ENCODE assay signal across 8 cellular contexts in the genomic region with DNA sequence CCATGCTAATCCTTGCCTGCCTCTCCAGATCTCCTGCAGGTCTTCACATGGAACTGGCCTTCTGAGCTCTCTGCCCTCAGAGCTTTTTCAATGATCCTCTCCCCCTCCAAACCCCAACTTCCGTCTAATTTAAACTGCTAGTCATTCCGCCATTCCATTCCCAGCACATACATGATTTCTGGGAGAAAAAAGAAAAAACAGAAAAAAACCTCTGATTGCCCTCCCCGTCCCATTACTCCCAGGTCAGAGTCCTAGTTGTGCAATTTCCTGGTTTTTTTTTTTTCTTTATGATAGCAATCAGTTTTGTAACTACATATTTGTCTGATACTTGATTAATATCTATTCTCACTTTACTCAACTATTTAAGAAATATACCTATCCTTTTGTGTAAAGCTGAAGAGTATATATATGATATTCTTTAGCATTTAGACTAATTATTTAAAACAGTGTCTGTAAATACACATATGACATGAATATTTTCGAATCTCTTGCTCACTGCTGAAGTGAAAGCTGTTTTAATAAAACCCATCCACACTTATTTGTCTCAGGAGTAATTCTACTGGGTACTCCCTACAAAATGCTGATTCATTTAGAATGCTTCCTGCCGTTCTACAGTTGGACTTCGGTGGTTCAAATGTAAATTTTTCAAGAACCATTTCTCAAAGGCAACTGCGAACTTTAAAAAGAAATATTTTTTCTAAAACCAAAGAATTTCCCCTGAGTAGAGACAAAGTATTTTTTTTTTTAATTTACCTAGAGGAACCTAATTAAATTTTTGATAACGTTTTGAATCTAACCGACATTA. TPM values are rescaled to one million over a fixed set of nuclear protein-coding genes. Genes with fewer than 3 reads are reported as not detected.
DNase-seq lines count a peak whose midpoint lies in the region; ATAC-seq and TF ChIP-seq lines count a peak whose summit lies in the region.

No MANE protein-coding gene starts in this region.

- H3F3A ChIP-seq in GM23338 (replicated peaks; ENCODE audit: low read depth), result no peaks in the 10 kb centered on the region

- POLR2A ChIA-PET in A673 (lab: Charles Lee; ENCODE audit: low non-redundant PET), result no interaction called here

- TF ChIP-seq CTCF in A673 (conservative IDR thresholded peaks at IDR 0.05; ENCODE audit: low read depth, low read length), result no peak
- TF ChIP-seq CTCF in GM23338 (conservative IDR thresholded peaks at IDR 0.05; ENCODE audit: low read depth in 2 of 2), result no peak
- no peak for TF ChIP-seq CTCF in progenitor cell of endocrine pancreas (IDR thresholded peaks at IDR 0.05; ENCODE audit: unreplicated experiment)

- H2AFZ ChIP-seq in GM23338, result no peak overlapping the region

- H3K36me3 Mint-ChIP-seq in GM23338 (ENCODE audit: low read depth) (peaks cover 57% of the 10 kb centered on the region), T-helper 17 cell (ENCODE audit: low read depth) (peaks cover 11% of the 10 kb centered on the region), progenitor cell of endocrine pancreas (ENCODE audit: insufficient read depth) (peaks cover 23% of the 10 kb centered on the region)

- H3K27ac ChIP-seq in A673 (ENCODE audit: low read depth, low read length, poor library complexity, severe bottlenecking) (peak overlapping the region; percentile 89), GM23338 (ENCODE audit: low read depth) (peak overlapping the region; percentile 87; the same call in 1 of the 2 replicates)

- TSS peak; percentile 62 for BruUV-seq in A673 (replicated peaks; lab: Mats Ljungman, UMichigan)

- H3K9me3 ChIP-seq in A673 (ENCODE audit: low read depth, low read length, poor library complexity, severe bottlenecking), result no peaks in the 10 kb centered on the region
- no peaks in the 10 kb centered on the region for H3K9me3 ChIP-seq in T-helper 17 cell (ENCODE audit: control insufficient read depth, low read length, poor library complexity, severe bottlenecking)

- peaks cover 24% of the 10 kb centered on the region for H3K4me1 Mint-ChIP-seq in GM23338
- H3K4me1 Mint-ChIP-seq in T-helper 17 cell, result peaks cover 40% of the 10 kb centered on the region
- H3K4me1 Mint-ChIP-seq in progenitor cell of endocrine pancreas (ENCODE audit: low read depth), result peaks cover 10% of the 10 kb centered on the region

- peak overlapping the region; percentile 86 for H3K4me2 ChIP-seq in GM23338

- H3K27me3 ChIP-seq in A673 (replicated peaks; ENCODE audit: insufficient read depth, low read depth, low read length, poor library complexity) (no peaks in the 10 kb centered on the region), GM23338 (ENCODE audit: insufficient read depth) (no peaks in the 10 kb centered on the region)

- intact Hi-C loops in A673 (cut with micrococcal nuclease; ENCODE audit: unreplicated experiment), result loop anchor here (1.0 kb wide), 2 partner anchors 219 to 254 kb away; no protein-coding TSS in a partner anchor

- peaks cover 12% of the 10 kb centered on the region for H3K27me3 Mint-ChIP-seq in GM23338 (ENCODE audit: insufficient read depth, low read depth, poor library complexity)
- no peaks in the 10 kb centered on the region for H3K27me3 Mint-ChIP-seq in T-helper 17 cell
- no peaks in the 10 kb centered on the region for H3K27me3 Mint-ChIP-seq in progenitor cell of endocrine pancreas

- DNase-seq in A673 (ENCODE audit: low spot score), result peak; percentile 19
- DNase-seq in GM23338 (ENCODE audit: low spot score), result no peak
- no peak for DNase-seq in T-helper 17 cell
- DNase-seq in fibroblast of peridontal ligament (ENCODE audit: extremely low read depth), result peak; percentile 55
- DNase-seq in progenitor cell of endocrine pancreas (ENCODE audit: low spot score, unreplicated experiment), result no peak
- no peak for DNase-seq in OCI-M2 (lab: John Stamatoyannopoulos, UW; ENCODE audit: unreplicated experiment)
- DNase-seq in Ammon's horn (ENCODE audit: low spot score), result no peak

- H3K4me3 ChIP-seq in A673 (ENCODE audit: low read depth, low read length, poor library complexity, severe bottlenecking), result peak overlapping the region; percentile 86
- peak overlapping the region; percentile 84 for H3K4me3 ChIP-seq in GM23338

- peaks cover 42% of the 10 kb centered on the region for H3K36me3 ChIP-seq in A673 (ENCODE audit: insufficient read depth, low read length, poor library complexity, severe bottlenecking)
- H3K36me3 ChIP-seq in GM23338 (ENCODE audit: insufficient read depth), result peaks cover 37% of the 10 kb centered on the region

- H3K27ac Mint-ChIP-seq in GM23338 (peak overlapping the region; percentile 98), T-helper 17 cell (peak overlapping the region; percentile 95), progenitor cell of endocrine pancreas (peak overlapping the region; percentile 98)

- CTCF ChIA-PET in A673 (lab: Charles Lee), result interaction anchor here (0.7 kb wide), 1 partner anchor 250 kb away, joined by 3 read pairs; no protein-coding TSS in a partner anchor

- no peaks in the 10 kb centered on the region for H3K9me3 Mint-ChIP-seq in GM23338
- H3K9me3 Mint-ChIP-seq in progenitor cell of endocrine pancreas (ENCODE audit: low read depth), result no peaks in the 10 kb centered on the region

- no peak for ATAC-seq in GM23338
- ATAC-seq in T-helper 17 cell, result no peak
- ATAC-seq in HG03565 (IDR thresholded peaks at IDR 0.05; ENCODE audit: unreplicated experiment), result no peak

- H3K4me1 ChIP-seq in A673 (ENCODE audit: insufficient read depth, low read length, poor library complexity, severe bottlenecking), result peaks cover 10% of the 10 kb centered on the region
- peaks cover 13% of the 10 kb centered on the region for H3K4me1 ChIP-seq in GM23338 (ENCODE audit: insufficient read depth)

- peaks cover 43% of the 10 kb centered on the region for H3K79me2 ChIP-seq in GM23338 (replicated peaks; ENCODE audit: insufficient read depth)

- H3K4me3 Mint-ChIP-seq in GM23338 (peak overlapping the region; percentile 99), T-helper 17 cell (peak overlapping the region; percentile 92), progenitor cell of endocrine pancreas (ENCODE audit: low read depth) (peak overlapping the region; percentile 84)

- H3K9me2 ChIP-seq in GM23338 (ENCODE audit: insufficient read depth), result no peaks in the 10 kb centered on the region

- peaks cover 9% of the 10 kb centered on the region; the same call in 1 of the 2 replicates for H4K20me1 ChIP-seq in GM23338 (replicated peaks; ENCODE audit: insufficient read depth)

TF ChIP-seq in GM23338, 12 proteins besides CTCF, POLR2A, EP300 and RAD21 (continues in another document):
- TF ChIP-seq POLR2AphosphoS5 (IDR thresholded peaks at IDR 0.05; ENCODE audit: low read depth) (no peak), ZNF114 (CRISPR knock-in tag; IDR thresholded peaks at IDR 0.05) (no peak), REST (IDR thresholded peaks at IDR 0.05; ENCODE audit: unreplicated experiment) (no peak), EZH2 (IDR thresholded peaks at IDR 0.05; ENCODE audit: low read depth, unreplicated experiment) (no peak), ETS1 (IDR thresholded peaks at IDR 0.05) (no peak), ZNF331 (CRISPR knock-in tag; IDR thresholded peaks at IDR 0.05; ENCODE audit: low read depth) (no peak)

RNA-seq across cellular contexts. Expression of gene HINT1, which starts 1.5 kb away (rescaled TPM):
- total RNA-seq in A673 (2021) (368 and 393 TPM in 2 replicates), T-helper 17 cell (100 to 1,000 TPM; 236 to 264 TPM), progenitor cell of endocrine pancreas (189 and 210 TPM in 2 replicates)
- 165 and 171 TPM in 2 replicates for total RNA-seq in GM23338 (2014; rRNA removed; shearing (Covaris generic))
- 608 and 687 TPM in 2 replicates for polyA plus RNA-seq in GM23338 (2016; fragmentation: Nextera tagmentation; extraction: Ambion mirVana)

RNA-seq across cellular contexts. Expression of gene LYRM7, which starts 7.2 kb away (rescaled TPM):
- total RNA-seq in A673 (2021) (16.9 and 17.3 TPM in 2 replicates), T-helper 17 cell (1 to 10 TPM; 8.1 to 9.7 TPM), progenitor cell of endocrine pancreas (5.9 and 6.1 TPM in 2 replicates)
- 11.3 and 38.4 TPM in 2 replicates for total RNA-seq in GM23338 (2014; rRNA removed; shearing (Covaris generic))
- polyA plus RNA-seq in GM23338 (2016; fragmentation: Nextera tagmentation; extraction: Ambion mirVana), result 24.2 and 34.8 TPM in 2 replicates

Comparison
In these comparisons a context has a peak if more than half of its experiments do, and no peak if none do; other contexts are left out.
1. DNase-seq: peak in A673 (single experiment) and fibroblast of peridontal ligament (single experiment); none in GM23338 (single experiment), T-helper 17 cell (0 of 3), progenitor cell of endocrine pancreas (single experiment), OCI-M2 (single experiment) and Ammon's horn (single experiment).
2. Peak in every context shown above with its lines, with median percentiles within 50 percentile points of each other: H3K27ac Mint-ChIP-seq and H3K4me3 Mint-ChIP-seq.